In the genomic region with DNA sequence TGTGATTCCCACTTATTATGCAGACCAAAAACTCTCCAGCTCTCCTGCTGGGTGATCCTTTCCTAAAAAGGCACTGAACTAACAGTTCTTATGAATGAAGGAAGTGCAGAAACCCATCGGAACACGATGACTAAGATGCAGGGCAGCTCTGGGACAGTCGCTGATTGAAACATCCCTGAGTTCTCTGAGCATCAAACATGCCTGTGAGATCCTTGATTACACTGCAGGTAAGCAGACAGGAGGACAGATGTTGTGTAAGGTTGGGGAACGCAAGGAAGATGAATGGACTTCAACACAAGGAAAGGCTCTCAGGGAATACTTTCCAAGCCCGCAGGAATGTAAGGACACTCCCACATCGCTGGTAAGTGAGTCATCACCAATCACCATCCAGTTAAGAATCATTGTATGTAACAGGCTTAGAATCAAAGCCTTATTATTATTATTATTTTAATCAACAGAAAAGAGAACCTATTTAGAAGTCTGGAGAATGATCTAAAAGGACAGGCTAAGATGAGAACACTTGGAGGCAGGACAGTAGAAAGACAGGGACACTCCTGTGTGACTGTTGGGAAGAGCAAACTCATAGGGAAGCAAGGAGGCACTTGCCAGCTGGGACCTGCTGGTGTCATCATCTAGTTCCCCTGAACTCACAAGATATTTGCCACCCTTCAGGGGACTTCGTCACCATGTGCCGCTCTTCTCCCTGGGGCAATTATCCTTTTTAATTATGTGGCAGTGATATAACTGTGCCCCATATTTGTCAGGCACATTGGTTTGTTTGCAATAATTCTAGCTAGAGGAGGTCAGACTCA, we compare ENCODE assay signal across 13 cellular contexts. TPM values are rescaled to one million over a fixed set of nuclear protein-coding genes. Genes with fewer than 3 reads are reported as not detected.
DNase-seq lines count a peak whose midpoint lies in the region; ATAC-seq and TF ChIP-seq lines count a peak whose summit lies in the region.
"Had no signal": no experiment of that assay in that cellular context is flagged by ENCODE, and none has a peak within 500 bp of the region (broad histone marks: within the 10 kb centered on the region; RNA-seq: fewer than 3 reads in every experiment).

No MANE protein-coding gene starts in this region.

- ATAC-seq in GM19023 (IDR thresholded peaks at IDR 0.05; ENCODE audit: unreplicated experiment) (no peak), HG03159 (IDR thresholded peaks at IDR 0.05; ENCODE audit: unreplicated experiment) (no peak)

- peak overlapping the region; percentile 29 for H3K9ac ChIP-seq in HUES6 (ENCODE audit: low read length)

- DNase-seq in MCF 10A (ENCODE audit: unreplicated experiment) (peak; percentile 94), kidney tubule cell (ENCODE audit: low spot score) (peak; percentile 97), cerebellar nuclear complex (lab: John Stamatoyannopoulos, UW) (no peak)
- no peak for DNase-seq in activated CD4-positive, alpha-beta T cell treated with anti-CD3 and anti-CD28 coated beads, Interleukin-2, amount 10 ng/mL, durations not matched to agents 7 days and 5 days
- DNase-seq: effector CD4-positive, alpha-beta T cell; naive B cell; NCI-H1092; SHP77 had no signal

- no peaks in the 10 kb centered on the region for H3K79me2 ChIP-seq in ACC112 (ENCODE audit: control insufficient read depth, insufficient read depth, low read length, unreplicated experiment)

- no peaks in the 10 kb centered on the region for H3K9me3 ChIP-seq in HUES6 (ENCODE audit: control insufficient read depth, insufficient read depth, low read depth, low read length)

- H3K9me3 Mint-ChIP-seq in MCF 10A (ENCODE audit: unreplicated experiment) = no peaks in the 10 kb centered on the region
- no peaks in the 10 kb centered on the region for H3K9me3 Mint-ChIP-seq in activated CD4-positive, alpha-beta T cell treated with anti-CD3 and anti-CD28 coated beads, Interleukin-2, amount 10 ng/mL, durations not matched to agents 7 days and 5 days
- H3K9me3 Mint-ChIP-seq: naive B cell had no signal

- intact Hi-C loops in MCF 10A (cut with micrococcal nuclease) = loop anchor here (1.0 to 5.0 kb wide), 3 partner anchors 17 to 55 kb away; no protein-coding TSS in a partner anchor

- peak overlapping the region; percentile 26 for H3K4me3 ChIP-seq in ACC112 (ENCODE audit: low read depth, low read length)
- peak overlapping the region; percentile 37; the same call in 1 of the 2 replicates for H3K4me3 ChIP-seq in HUES6 (ENCODE audit: low read depth, low read length)

- TF ChIP-seq CTCF in MCF 10A (IDR thresholded peaks at IDR 0.05; ENCODE audit: unreplicated experiment) = no peak

- POLR2A ChIA-PET in MCF 10A (lab: Yijun Ruan, JAX) = interaction anchor here (0.6 to 4.9 kb wide), 19 partner anchors 10 to 408 kb away, joined by 3 to 35 read pairs (median 5); partner anchors contain the start of gene CDCP1
- POLR2A ChIA-PET in activated CD4-positive, alpha-beta T cell treated with anti-CD3 and anti-CD28 coated beads, Interleukin-2, amount 10 ng/mL, durations not matched to agents 7 days and 5 days (lab: Charles Lee) = no interaction called here

- CTCF ChIA-PET in MCF 10A (lab: Yijun Ruan, JAX) = interaction anchor here (0.6 to 2.2 kb wide), 10 partner anchors 10 to 1621 kb away, joined by 3 to 14 read pairs (median 3); no protein-coding TSS in a partner anchor
- CTCF ChIA-PET in activated CD4-positive, alpha-beta T cell treated with anti-CD3 and anti-CD28 coated beads, Interleukin-2, amount 10 ng/mL, durations not matched to agents 7 days and 5 days (lab: Charles Lee) = interaction anchor here (2.3 kb wide), 1 partner anchor 11 kb away, joined by 10 read pairs; no protein-coding TSS in a partner anchor

- H3K36me3 ChIP-seq in ACC112 (ENCODE audit: insufficient read depth, low read length) (no peaks in the 10 kb centered on the region), HUES6 (ENCODE audit: control insufficient read depth, insufficient read depth, low read length) (no peaks in the 10 kb centered on the region)

- no peak overlapping the region for H3K4me3 Mint-ChIP-seq in MCF 10A (ENCODE audit: unreplicated experiment)
- H3K4me3 Mint-ChIP-seq in activated CD4-positive, alpha-beta T cell treated with anti-CD3 and anti-CD28 coated beads, Interleukin-2, amount 10 ng/mL, durations not matched to agents 7 days and 5 days = no peak overlapping the region
- H3K4me3 Mint-ChIP-seq: naive B cell had no signal

- H3K27ac ChIP-seq in ACC112 (ENCODE audit: low read depth, low read length) (peak overlapping the region; percentile 52), HUES6 (ENCODE audit: low read depth, low read length) (peak overlapping the region; percentile 30; the same call in 1 of the 2 replicates)
- H3K27ac ChIP-seq: C4-2B had no signal

- peak overlapping the region; percentile 63 for H3K27ac Mint-ChIP-seq in MCF 10A (ENCODE audit: low read depth, unreplicated experiment)
- H3K27ac Mint-ChIP-seq in activated CD4-positive, alpha-beta T cell treated with anti-CD3 and anti-CD28 coated beads, Interleukin-2, amount 10 ng/mL, durations not matched to agents 7 days and 5 days = no peak overlapping the region

- H2AFZ ChIP-seq in ACC112 (ENCODE audit: low read length, unreplicated experiment) = no peak overlapping the region

- BruUV-seq in MCF 10A (replicated peaks; lab: Mats Ljungman, UMichigan) = TSS peak; percentile 68

- no peaks in the 10 kb centered on the region for H3K36me3 Mint-ChIP-seq in MCF 10A (ENCODE audit: insufficient read depth, unreplicated experiment)
- no peaks in the 10 kb centered on the region for H3K36me3 Mint-ChIP-seq in activated CD4-positive, alpha-beta T cell treated with anti-CD3 and anti-CD28 coated beads, Interleukin-2, amount 10 ng/mL, durations not matched to agents 7 days and 5 days (ENCODE audit: low read depth)
- H3K36me3 Mint-ChIP-seq: naive B cell had no signal

- H3K27me3 Mint-ChIP-seq in MCF 10A (ENCODE audit: insufficient read depth, unreplicated experiment) = no peaks in the 10 kb centered on the region
- peaks cover 50% of the 10 kb centered on the region for H3K27me3 Mint-ChIP-seq in activated CD4-positive, alpha-beta T cell treated with anti-CD3 and anti-CD28 coated beads, Interleukin-2, amount 10 ng/mL, durations not matched to agents 7 days and 5 days

- peaks cover 22% of the 10 kb centered on the region for H3K4me1 Mint-ChIP-seq in MCF 10A (ENCODE audit: insufficient read depth, unreplicated experiment)
- H3K4me1 Mint-ChIP-seq in activated CD4-positive, alpha-beta T cell treated with anti-CD3 and anti-CD28 coated beads, Interleukin-2, amount 10 ng/mL, durations not matched to agents 7 days and 5 days = peaks cover under 1% of the 10 kb centered on the region
- H3K4me1 Mint-ChIP-seq: naive B cell had no signal

- peaks cover 34% of the 10 kb centered on the region for H3K4me1 ChIP-seq in ACC112 (ENCODE audit: control insufficient read depth, insufficient read depth, low read length, unreplicated experiment)
- H3K4me1 ChIP-seq in HUES6 (ENCODE audit: control insufficient read depth, insufficient read depth, low read length) = peaks cover 13% of the 10 kb centered on the region

- H3K27me3 ChIP-seq in ACC112 (ENCODE audit: insufficient read depth, low read length) (no peaks in the 10 kb centered on the region), HUES6 (ENCODE audit: control insufficient read depth, insufficient read depth, low read length) (no peaks in the 10 kb centered on the region)

RNA-seq across cellular contexts. Expression of gene TMEM158, which starts 26.0 kb away (rescaled TPM):
- 1.4 and 1.9 TPM in 2 replicates for total RNA-seq in MCF 10A (2022)
- total RNA-seq in activated CD4-positive, alpha-beta T cell treated with anti-CD3 and anti-CD28 coated beads, Interleukin-2, amount 10 ng/mL, durations not matched to agents 7 days and 5 days = under 1 TPM; 0.54 to 0.55 TPM

RNA-seq across cellular contexts. Expression of gene CDCP1, which starts 53.9 kb away (rescaled TPM):
- total RNA-seq in MCF 10A (2022) = 180 and 208 TPM in 2 replicates
- total RNA-seq in activated CD4-positive, alpha-beta T cell treated with anti-CD3 and anti-CD28 coated beads, Interleukin-2, amount 10 ng/mL, durations not matched to agents 7 days and 5 days = 10 to 100 TPM; 21.7 to 22.2 TPM

Comparison
In these comparisons a context has a peak if more than half of its experiments do, and no peak if none do; other contexts are left out.
1. DNase-seq: peak in MCF 10A (single experiment) and kidney tubule cell (single experiment); none in activated CD4-positive, alpha-beta T cell treated with anti-CD3 and anti-CD28 coated beads, Interleukin-2, amount 10 ng/mL, durations not matched to agents 7 days and 5 days (single experiment) and cerebellar nuclear complex (0 of 2).